ENCODE assay signal across 33 cellular contexts in genomic region chr20:24812356-24812755, GRCh38.
"Had no signal": no experiment of that assay in that cellular context is flagged by ENCODE, and none has a peak within 500 bp of the region (broad histone marks: within the 10 kb centered on the region; RNA-seq: fewer than 3 reads in every experiment).

No MANE protein-coding gene starts in this region.

- H3K27ac Mint-ChIP-seq: activated B cell treated with CpG ODN at 0.5 μM for 24 hours; activated CD4-positive, alpha-beta memory T cell treated with anti-CD3 and anti-CD28 coated beads for 36 hours; activated CD4-positive, alpha-beta T cell treated with anti-CD3 and anti-CD28 coated beads, Interleukin-2, amount 10 ng/mL, durations not matched to agents 24 days and 14 days; activated CD8-positive, alpha-beta T cell treated with anti-CD3 and anti-CD28 coated beads for 36 hours; activated naive CD4-positive, alpha-beta T cell treated with anti-CD3 and anti-CD28 coated beads for 36 hours; activated naive CD4-positive, alpha-beta T cell treated with anti-CD3 and anti-CD28 coated beads, Interleukin-2, amount 50 U/mL, for 72 hours; activated naive CD8-positive, alpha-beta T cell treated with anti-CD3 and anti-CD28 coated beads for 36 hours; activated T-cell treated with anti-CD3 and anti-CD28 coated beads, Interleukin-2, amount 50 U/mL, for 72 hours; activated T-helper 1 cell treated with anti-CD3 and anti-CD28 coated beads, Interleukin-12 subunit alpha, Interleukin-12 subunit beta, Interleukin-2, Interleukin-4 antibody, amounts not matched to agents 30 ng/mL and 10 ng/mL and 1 ng/mL, durations not matched to agents 14 hours and 24 hours and 36 hours; activated T-helper 17 cell treated with anti-CD3 and anti-CD28 coated beads, Interleukin-2, amount 50 U/mL, for 72 hours; T-helper 1 cell treated with Interleukin-12 subunit alpha and Interleukin-12 subunit beta and Interleukin-4 antibody, amounts not matched to agents 30 μg/mL and 1 μg/mL, for 36 hours; T-helper 2 cell treated with Interferon-gamma antibody and Interleukin-4, amounts not matched to agents 5 μg/mL and 100 μg/mL, for 36 hours had no signal

- ATAC-seq: activated CD8-positive, alpha-beta T cell treated with anti-CD3 and anti-CD28 coated beads for 36 hours; activated naive CD4-positive, alpha-beta T cell treated with anti-CD3 and anti-CD28 coated beads, Interleukin-2, amount 50 U/mL, for 72 hours; activated T-cell treated with anti-CD3 and anti-CD28 coated beads, Interleukin-2, amount 50 U/mL, for 4 hours; activated T-cell treated with anti-CD3 and anti-CD28 coated beads, Interleukin-2, amount 50 U/mL, for 72 hours; activated T-helper 17 cell treated with anti-CD3 and anti-CD28 coated beads, Interleukin-2, amount 50 U/mL, for 72 hours; body of pancreas had no signal

- H3K9me3 Mint-ChIP-seq: activated B cell treated with CpG ODN at 0.5 μM for 24 hours; activated CD4-positive, alpha-beta T cell treated with anti-CD3 and anti-CD28 coated beads, Interleukin-2, amount 10 ng/mL, durations not matched to agents 24 days and 14 days; activated CD8-positive, alpha-beta T cell treated with anti-CD3 and anti-CD28 coated beads for 36 hours; activated naive CD8-positive, alpha-beta T cell treated with anti-CD3 and anti-CD28 coated beads for 36 hours; activated T-cell treated with anti-CD3 and anti-CD28 coated beads, Interleukin-2, amount 50 U/mL, for 4 hours; activated T-helper 1 cell treated with anti-CD3 and anti-CD28 coated beads, Interleukin-12 subunit alpha, Interleukin-12 subunit beta, Interleukin-2, Interleukin-4 antibody, amounts not matched to agents 30 ng/mL and 10 ng/mL and 1 ng/mL, durations not matched to agents 14 hours and 24 hours and 36 hours; T-helper 1 cell treated with Interleukin-12 subunit alpha and Interleukin-12 subunit beta and Interleukin-4 antibody, amounts not matched to agents 30 μg/mL and 1 μg/mL, for 36 hours; T-helper 2 cell treated with Interferon-gamma antibody and Interleukin-4, amounts not matched to agents 5 μg/mL and 100 μg/mL, for 36 hours had no signal

- H3K4me3 Mint-ChIP-seq: activated B cell treated with CpG ODN at 0.5 μM for 24 hours; activated CD4-positive, alpha-beta memory T cell treated with anti-CD3 and anti-CD28 coated beads for 36 hours; activated CD4-positive, alpha-beta T cell treated with anti-CD3 and anti-CD28 coated beads, Interleukin-2, amount 10 ng/mL, durations not matched to agents 24 days and 14 days; activated CD8-positive, alpha-beta T cell treated with anti-CD3 and anti-CD28 coated beads for 36 hours; activated naive CD4-positive, alpha-beta T cell treated with anti-CD3 and anti-CD28 coated beads for 36 hours; activated naive CD8-positive, alpha-beta T cell treated with anti-CD3 and anti-CD28 coated beads for 36 hours; activated T-cell treated with anti-CD3 and anti-CD28 coated beads, Interleukin-2, amount 50 U/mL, for 4 hours; activated T-cell treated with anti-CD3 and anti-CD28 coated beads, Interleukin-2, amount 50 U/mL, for 72 hours; activated T-helper 1 cell treated with anti-CD3 and anti-CD28 coated beads, Interleukin-12 subunit alpha, Interleukin-12 subunit beta, Interleukin-2, Interleukin-4 antibody, amounts not matched to agents 30 ng/mL and 10 ng/mL and 1 ng/mL, durations not matched to agents 14 hours and 24 hours and 36 hours; activated T-helper 17 cell treated with anti-CD3 and anti-CD28 coated beads, Interleukin-2, amount 50 U/mL, for 72 hours; T-helper 1 cell treated with Interleukin-12 subunit alpha and Interleukin-12 subunit beta and Interleukin-4 antibody, amounts not matched to agents 30 μg/mL and 1 μg/mL, for 36 hours; T-helper 2 cell treated with Interferon-gamma antibody and Interleukin-4, amounts not matched to agents 5 μg/mL and 100 μg/mL, for 36 hours had no signal

- H3K4me1 ChIP-seq: adrenal gland, body of pancreas, breast epithelium had no signal

- H3K9me3 ChIP-seq: adrenal gland, body of pancreas, breast epithelium had no signal

- H3K27me3 Mint-ChIP-seq: activated CD4-positive, alpha-beta T cell treated with anti-CD3 and anti-CD28 coated beads, Interleukin-2, amount 10 ng/mL, durations not matched to agents 24 days and 14 days; activated CD8-positive, alpha-beta T cell treated with anti-CD3 and anti-CD28 coated beads for 36 hours had no signal

- H3K4me1 Mint-ChIP-seq: activated CD4-positive, alpha-beta T cell treated with anti-CD3 and anti-CD28 coated beads, Interleukin-2, amount 10 ng/mL, durations not matched to agents 24 days and 14 days; activated T-helper 17 cell treated with anti-CD3 and anti-CD28 coated beads, Interleukin-2, amount 50 U/mL, for 72 hours had no signal

- DNase-seq: activated B cell treated with CpG ODN at 0.5 μM for 24 hours; activated CD4-positive, alpha-beta memory T cell treated with anti-CD3 and anti-CD28 coated beads for 36 hours; activated CD4-positive, alpha-beta T cell treated with anti-CD3 and anti-CD28 coated beads for 4 hours; activated CD4-positive, alpha-beta T cell treated with anti-CD3 and anti-CD28 coated beads, Interleukin-2, amount 10 ng/mL, durations not matched to agents 24 days and 14 days; activated CD4-positive, alpha-beta T cell treated with anti-CD3 and anti-CD28 coated beads, Interleukin-2, amount 50 U/mL, for 1 hour; activated CD4-positive, alpha-beta T cell treated with anti-CD3 and anti-CD28 coated beads, Interleukin-2, amount 50 U/mL, for 4 hours; activated CD4-positive, CD25-positive, alpha-beta regulatory T cell treated with anti-CD3 and anti-CD28 coated beads, Interleukin-2, amount 50 U/mL, for 72 hours; activated CD8-positive, alpha-beta memory T cell treated with anti-CD3 and anti-CD28 coated beads, Interleukin-2, amount 50 U/mL, for 4 hours; activated CD8-positive, alpha-beta T cell treated with anti-CD3 and anti-CD28 coated beads for 36 hours; activated effector memory CD4-positive, alpha-beta T cell treated with anti-CD3 and anti-CD28 coated beads, Interleukin-2, amount 50 U/mL, for 16 hours; activated gamma-delta T cell treated with Interleukin-2 at 50 U/mL for 16 hours; activated naive CD4-positive, alpha-beta T cell; activated naive CD4-positive, alpha-beta T cell treated with anti-CD3 and anti-CD28 coated beads for 36 hours; activated naive CD4-positive, alpha-beta T cell treated with anti-CD3 and anti-CD28 coated beads, Interleukin-2, amount 50 U/mL, for 16 hours; activated naive CD8-positive, alpha-beta T cell treated with anti-CD3 and anti-CD28 coated beads for 36 hours; activated T-cell treated with anti-CD3 and anti-CD28 coated beads for 4 hours; activated T-cell treated with anti-CD3 and anti-CD28 coated beads, Interleukin-2, amount 50 U/mL, for 1 hour; activated T-cell treated with anti-CD3 and anti-CD28 coated beads, Interleukin-2, amount 50 U/mL, for 4 hours; activated T-cell treated with anti-CD3 and anti-CD28 coated beads, Interleukin-2, amount 50 U/mL, for 72 hours; adrenal gland; amniotic stem cell; body of pancreas; brain microvascular endothelial cell; central memory CD4-positive, alpha-beta T cell; T-helper 1 cell; T-helper 9 cell had no signal

- H3K36me3 ChIP-seq: adrenal gland, brain microvascular endothelial cell, breast epithelium had no signal

- H3K4me3 ChIP-seq: adrenal gland, body of pancreas, breast epithelium had no signal

- H3K36me3 Mint-ChIP-seq: activated CD4-positive, alpha-beta memory T cell treated with anti-CD3 and anti-CD28 coated beads for 36 hours; activated naive CD4-positive, alpha-beta T cell treated with anti-CD3 and anti-CD28 coated beads, Interleukin-2, amount 50 U/mL, for 72 hours; activated naive CD8-positive, alpha-beta T cell treated with anti-CD3 and anti-CD28 coated beads for 36 hours had no signal

- H3K27me3 ChIP-seq: adrenal gland, body of pancreas, brain microvascular endothelial cell had no signal

- H3K27ac ChIP-seq: adrenal gland, body of pancreas, brain microvascular endothelial cell, breast epithelium, VCaP had no signal
